1 cellular context compared by ENCODE assay signal in the genomic region with DNA sequence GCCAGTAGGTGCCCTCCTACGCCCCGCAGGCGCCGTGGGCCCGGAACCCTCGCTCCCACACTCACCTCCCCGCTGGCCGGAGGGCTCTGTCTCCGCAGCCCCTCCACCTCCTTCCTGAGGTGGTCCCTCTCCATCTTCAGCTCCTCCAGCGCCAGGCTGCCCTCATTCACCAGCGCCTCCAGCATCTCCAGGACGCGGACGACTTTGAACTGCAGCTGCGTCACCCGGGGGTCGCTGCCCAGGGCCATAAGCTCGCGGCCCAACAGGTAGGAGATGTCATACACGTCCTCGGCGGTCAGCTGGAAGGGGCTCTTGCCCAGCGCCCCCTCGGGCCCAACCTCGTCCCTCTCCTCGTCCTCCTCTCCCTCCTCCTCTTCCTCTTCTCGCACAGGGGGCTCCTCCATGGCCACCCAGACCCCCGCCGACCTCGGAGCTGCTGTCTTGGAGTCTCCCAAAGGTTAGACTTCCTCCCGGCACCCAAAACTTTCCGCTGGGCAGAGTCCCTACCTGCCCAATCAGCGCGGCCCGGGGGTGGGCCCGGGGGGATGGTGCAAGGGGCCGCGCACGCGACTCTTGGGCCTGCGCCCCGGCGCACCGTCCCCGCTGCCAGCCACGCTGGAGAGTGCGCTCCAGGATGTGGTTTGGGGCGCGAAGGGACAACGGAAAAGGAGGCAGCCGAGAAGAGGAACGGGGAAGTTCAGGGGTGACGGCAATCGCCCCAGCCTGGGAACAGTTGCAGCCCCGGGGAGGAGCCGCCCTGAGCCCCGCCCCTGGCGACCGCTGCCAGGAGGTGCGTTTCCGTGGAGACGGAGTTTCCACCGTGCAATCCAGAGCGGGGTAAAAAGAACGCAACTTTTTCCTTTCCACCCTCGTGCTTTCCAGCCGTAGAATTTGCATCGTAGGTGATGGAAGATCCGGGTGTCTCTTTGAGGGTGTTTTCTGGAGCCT.
TF ChIP-seq lines count a peak whose summit lies in the region.

TSS of gene RILPL2 (minus strand) at position 668 of the 948 bp plus-strand sequence. CDS start at position 404, 264 bp downstream.

TF ChIP-seq in K562, 482 proteins besides CTCF, POLR2A, EP300 and RAD21 (continued from another document and continues in another):
- TF ChIP-seq ZNF41 (CRISPR knock-in tag; conservative IDR thresholded peaks at IDR 0.05) (0 out of 2 replicates have a peak, but pooled peaks have one; percentile 37), BCOR (IDR thresholded peaks at IDR 0.05) (no peak), EGR1 (conservative IDR thresholded peaks at IDR 0.05) (0 out of 2 replicates have a peak, but pooled peaks have one; percentile 24), ZNF589 (CRISPR knock-in tag; IDR thresholded peaks at IDR 0.05; ENCODE audit: low read depth) (peak; percentile 33; the same call in 1 of the 2 replicates), L3MBTL2 (IDR thresholded peaks at IDR 0.05) (peak; percentile 72), ETV1 (tag; conservative IDR thresholded peaks at IDR 0.05; ENCODE audit: low read depth) (peak; percentile 78), POLR2G (IDR thresholded peaks at IDR 0.05; ENCODE audit: low read depth, low read length) (peak; percentile 90), YY1 (IDR thresholded peaks at IDR 0.05; ENCODE audit: borderline replicate concordance in 1 of 3, control insufficient read depth in 1 of 3, extremely low read depth in 1 of 3, insufficient read depth in 3 of 3, insufficient read length in 1 of 3, insufficient replicate concordance in 2 of 3, low read depth in 1 of 3, low read length in 2 of 3) (peak in 1 of 3 experiments; percentile 14), HDAC1 (IDR thresholded peaks at IDR 0.05) (peak in 1 of 2 experiments; percentile 79; a peak in 2 of 4 replicates), ESRRA (IDR thresholded peaks at IDR 0.05; ENCODE audit: borderline replicate concordance, low read depth) (peak; percentile 43; the same call in 1 of the 2 replicates), SRSF1 (IDR thresholded peaks at IDR 0.05; ENCODE audit: low read depth, low read length) (no peak), BRD9 (IDR thresholded peaks at IDR 0.05; ENCODE audit: low read depth, partially characterized antibody) (peak; percentile 34), ZBTB1 (CRISPR knock-in tag; IDR thresholded peaks at IDR 0.05; ENCODE audit: borderline replicate concordance, low read depth) (peak; percentile 22; the same call in 1 of the 2 replicates), JUND (IDR thresholded peaks at IDR 0.05; ENCODE audit: borderline replicate concordance, low read depth, low read length) (peak; percentile 46; the same call in 1 of the 2 replicates), JUND (tag; IDR thresholded peaks at IDR 0.05; ENCODE audit: borderline replicate concordance, low read depth, low read length) (no peak; the same call in 2 of the 3 replicates), SNIP1 (IDR thresholded peaks at IDR 0.05; ENCODE audit: low read depth) (no peak), NKRF (IDR thresholded peaks at IDR 0.05; ENCODE audit: borderline replicate concordance) (no peak; the same call in 1 of the 2 replicates), ZFP30 (CRISPR knock-in tag; IDR thresholded peaks at IDR 0.05; ENCODE audit: borderline replicate concordance) (no peak), ZNF239 (CRISPR knock-in tag; IDR thresholded peaks at IDR 0.05) (0 out of 2 replicates have a peak, but pooled peaks have one; percentile 15), GATAD2A (IDR thresholded peaks at IDR 0.05) (peak; percentile 71; the same call in 1 of the 2 replicates), EP400 (IDR thresholded peaks at IDR 0.05) (peak; percentile 76), RB1 (IDR thresholded peaks at IDR 0.05; ENCODE audit: low read depth) (peak; percentile 78), RBFOX2 (IDR thresholded peaks at IDR 0.05; ENCODE audit: low read depth, low read length) (peak; percentile 89), POLR2B (IDR thresholded peaks at IDR 0.05; ENCODE audit: low read depth, partially characterized antibody) (peak; percentile 44), MNT (conservative IDR thresholded peaks at IDR 0.05) (peak; percentile 73 to 88), ZNF764 (CRISPR knock-in tag; IDR thresholded peaks at IDR 0.05; ENCODE audit: low read depth) (no peak)
- TF ChIP-seq, protein P1, sequence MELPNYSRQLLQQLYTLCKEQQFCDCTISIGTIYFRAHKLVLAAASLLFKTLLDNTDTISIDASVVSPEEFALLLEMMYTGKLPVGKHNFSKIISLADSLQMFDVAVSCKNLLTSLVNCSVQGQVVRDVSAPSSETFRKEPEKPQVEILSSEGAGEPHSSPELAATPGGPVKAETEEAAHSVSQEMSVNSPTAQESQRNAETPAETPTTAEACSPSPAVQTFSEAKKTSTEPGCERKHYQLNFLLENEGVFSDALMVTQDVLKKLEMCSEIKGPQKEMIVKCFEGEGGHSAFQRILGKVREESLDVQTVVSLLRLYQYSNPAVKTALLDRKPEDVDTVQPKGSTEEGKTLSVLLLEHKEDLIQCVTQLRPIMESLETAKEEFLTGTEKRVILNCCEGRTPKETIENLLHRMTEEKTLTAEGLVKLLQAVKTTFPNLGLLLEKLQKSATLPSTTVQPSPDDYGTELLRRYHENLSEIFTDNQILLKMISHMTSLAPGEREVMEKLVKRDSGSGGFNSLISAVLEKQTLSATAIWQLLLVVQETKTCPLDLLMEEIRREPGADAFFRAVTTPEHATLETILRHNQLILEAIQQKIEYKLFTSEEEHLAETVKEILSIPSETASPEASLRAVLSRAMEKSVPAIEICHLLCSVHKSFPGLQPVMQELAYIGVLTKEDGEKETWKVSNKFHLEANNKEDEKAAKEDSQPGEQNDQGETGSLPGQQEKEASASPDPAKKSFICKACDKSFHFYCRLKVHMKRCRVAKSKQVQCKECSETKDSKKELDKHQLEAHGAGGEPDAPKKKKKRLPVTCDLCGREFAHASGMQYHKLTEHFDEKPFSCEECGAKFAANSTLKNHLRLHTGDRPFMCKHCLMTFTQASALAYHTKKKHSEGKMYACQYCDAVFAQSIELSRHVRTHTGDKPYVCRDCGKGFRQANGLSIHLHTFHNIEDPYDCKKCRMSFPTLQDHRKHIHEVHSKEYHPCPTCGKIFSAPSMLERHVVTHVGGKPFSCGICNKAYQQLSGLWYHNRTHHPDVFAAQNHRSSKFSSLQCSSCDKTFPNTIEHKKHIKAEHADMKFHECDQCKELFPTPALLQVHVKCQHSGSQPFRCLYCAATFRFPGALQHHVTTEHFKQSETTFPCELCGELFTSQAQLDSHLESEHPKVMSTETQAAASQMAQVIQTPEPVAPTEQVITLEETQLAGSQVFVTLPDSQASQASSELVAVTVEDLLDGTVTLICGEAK (IDR thresholded peaks at IDR 0.05): peak; percentile 69
- TF ChIP-seq, protein P1 (CRISPR knock-in tag; IDR thresholded peaks at IDR 0.05): no peak
- TF ChIP-seq, protein P2, sequence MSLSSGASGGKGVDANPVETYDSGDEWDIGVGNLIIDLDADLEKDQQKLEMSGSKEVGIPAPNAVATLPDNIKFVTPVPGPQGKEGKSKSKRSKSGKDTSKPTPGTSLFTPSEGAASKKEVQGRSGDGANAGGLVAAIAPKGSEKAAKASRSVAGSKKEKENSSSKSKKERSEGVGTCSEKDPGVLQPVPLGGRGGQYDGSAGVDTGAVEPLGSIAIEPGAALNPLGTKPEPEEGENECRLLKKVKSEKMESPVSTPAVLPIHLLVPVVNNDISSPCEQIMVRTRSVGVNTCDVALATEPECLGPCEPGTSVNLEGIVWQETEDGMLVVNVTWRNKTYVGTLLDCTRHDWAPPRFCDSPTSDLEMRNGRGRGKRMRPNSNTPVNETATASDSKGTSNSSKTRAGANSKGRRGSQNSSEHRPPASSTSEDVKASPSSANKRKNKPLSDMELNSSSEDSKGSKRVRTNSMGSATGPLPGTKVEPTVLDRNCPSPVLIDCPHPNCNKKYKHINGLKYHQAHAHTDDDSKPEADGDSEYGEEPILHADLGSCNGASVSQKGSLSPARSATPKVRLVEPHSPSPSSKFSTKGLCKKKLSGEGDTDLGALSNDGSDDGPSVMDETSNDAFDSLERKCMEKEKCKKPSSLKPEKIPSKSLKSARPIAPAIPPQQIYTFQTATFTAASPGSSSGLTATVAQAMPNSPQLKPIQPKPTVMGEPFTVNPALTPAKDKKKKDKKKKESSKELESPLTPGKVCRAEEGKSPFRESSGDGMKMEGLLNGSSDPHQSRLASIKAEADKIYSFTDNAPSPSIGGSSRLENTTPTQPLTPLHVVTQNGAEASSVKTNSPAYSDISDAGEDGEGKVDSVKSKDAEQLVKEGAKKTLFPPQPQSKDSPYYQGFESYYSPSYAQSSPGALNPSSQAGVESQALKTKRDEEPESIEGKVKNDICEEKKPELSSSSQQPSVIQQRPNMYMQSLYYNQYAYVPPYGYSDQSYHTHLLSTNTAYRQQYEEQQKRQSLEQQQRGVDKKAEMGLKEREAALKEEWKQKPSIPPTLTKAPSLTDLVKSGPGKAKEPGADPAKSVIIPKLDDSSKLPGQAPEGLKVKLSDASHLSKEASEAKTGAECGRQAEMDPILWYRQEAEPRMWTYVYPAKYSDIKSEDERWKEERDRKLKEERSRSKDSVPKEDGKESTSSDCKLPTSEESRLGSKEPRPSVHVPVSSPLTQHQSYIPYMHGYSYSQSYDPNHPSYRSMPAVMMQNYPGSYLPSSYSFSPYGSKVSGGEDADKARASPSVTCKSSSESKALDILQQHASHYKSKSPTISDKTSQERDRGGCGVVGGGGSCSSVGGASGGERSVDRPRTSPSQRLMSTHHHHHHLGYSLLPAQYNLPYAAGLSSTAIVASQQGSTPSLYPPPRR (CRISPR knock-in tag; IDR thresholded peaks at IDR 0.05; ENCODE audit: borderline replicate concordance): no peak
- TF ChIP-seq, protein P3, sequence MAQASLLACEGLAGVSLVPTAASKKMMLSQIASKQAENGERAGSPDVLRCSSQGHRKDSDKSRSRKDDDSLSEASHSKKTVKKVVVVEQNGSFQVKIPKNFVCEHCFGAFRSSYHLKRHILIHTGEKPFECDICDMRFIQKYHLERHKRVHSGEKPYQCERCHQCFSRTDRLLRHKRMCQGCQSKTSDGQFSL (CRISPR knock-in tag; IDR thresholded peaks at IDR 0.05): peak; percentile 50; the same call in 1 of the 2 replicates
- TF ChIP-seq, protein P3 (tag; IDR thresholded peaks at IDR 0.05): 0 out of 4 replicates have a peak, but pooled peaks of 1 of the 2 experiments have one; percentile 10
